Comparison of ENCODE assay signal across 13 cellular contexts in genomic region chr2:12824304-12824761, GRCh38.
DNase-seq lines count a peak whose midpoint lies in the region; ATAC-seq and TF ChIP-seq lines count a peak whose summit lies in the region.
"Had no signal": no experiment of that assay in that cellular context is flagged by ENCODE, and none has a peak within 500 bp of the region (broad histone marks: within the 10 kb centered on the region; RNA-seq: fewer than 3 reads in every experiment).

No MANE protein-coding gene starts in this region.

- no CpG with 5 or more reads among the region's 3 CpGs for WGBS in mesendoderm (ENCODE audit: extremely low coverage, insufficient coverage, low lambda C conversion rate)

- H3K56ac ChIP-seq in mesendoderm (ENCODE audit: low read length) = no peak overlapping the region

- no peaks in the 10 kb centered on the region for H3K9me3 ChIP-seq in fibroblast of lung (ENCODE audit: control insufficient read depth, insufficient read depth, low read depth, low read length)

- DNase-seq in A172 (ENCODE audit: low spot score) = peak; percentile 65
- DNase-seq in NCI-H524 treated with DMSO at 0.1 percent for 48 hours (lab: John Stamatoyannopoulos, UW) = peak; percentile 93
- peak; percentile 38 to 73 for DNase-seq in fibroblast of lung (ENCODE audit: low read depth in 2 of 2)
- DNase-seq in mesendoderm = no peak
- DNase-seq: ACHN, amygdala, hippocampal formation, posterior cingulate gyrus had no signal

- no peaks in the 10 kb centered on the region for H3K36me3 Mint-ChIP-seq in nephron (ENCODE audit: low read depth)

- H3K9me3 Mint-ChIP-seq in nephron = no peaks in the 10 kb centered on the region

- H3K36me3 ChIP-seq in fibroblast of lung (ENCODE audit: control insufficient read depth, insufficient read depth, low read length) (no peaks in the 10 kb centered on the region), mesendoderm (ENCODE audit: control insufficient read depth, insufficient read depth, low read length) (no peaks in the 10 kb centered on the region)

- H3K4ac ChIP-seq in mesendoderm (ENCODE audit: low read depth, low read length) = no peak overlapping the region

- H4K20me1 ChIP-seq in fibroblast of lung (ENCODE audit: control insufficient read depth, extremely low read depth, insufficient read depth, low read length) = no peaks in the 10 kb centered on the region

- no peak overlapping the region for H4K8ac ChIP-seq in mesendoderm (ENCODE audit: low read depth, low read length)

- H2AK5ac ChIP-seq in mesendoderm (ENCODE audit: low read length) = no peak overlapping the region

- H3K18ac ChIP-seq in mesendoderm (ENCODE audit: low read length) = no peak overlapping the region

- ATAC-seq in HG03354 (IDR thresholded peaks at IDR 0.05; ENCODE audit: poor library complexity, severe bottlenecking, unreplicated experiment) = no peak
- ATAC-seq in GM21825 (IDR thresholded peaks at IDR 0.05; ENCODE audit: unreplicated experiment) = no peak
- no peak for ATAC-seq in GM18517 (IDR thresholded peaks at IDR 0.05; ENCODE audit: unreplicated experiment)

- no peak overlapping the region for H3K23ac ChIP-seq in mesendoderm (ENCODE audit: low read length)

- H3K27me3 Mint-ChIP-seq in nephron (ENCODE audit: low read depth) = peaks cover 4% of the 10 kb centered on the region

- peak overlapping the region in 2 of 3 experiments; percentile 34 to 53 for H3K4me3 Mint-ChIP-seq in nephron

- peak overlapping the region; percentile 40 for H2AFZ ChIP-seq in fibroblast of lung (ENCODE audit: low read length)
- H2AFZ ChIP-seq: PC-9 had no signal

- H3K79me1 ChIP-seq in mesendoderm (ENCODE audit: low read length) = no peaks in the 10 kb centered on the region

- no peak overlapping the region for H4K5ac ChIP-seq in mesendoderm (ENCODE audit: low read length)

- H3K4me1 ChIP-seq in fibroblast of lung (ENCODE audit: control insufficient read depth, extremely low read depth, insufficient read depth, low read length) (peaks cover 13% of the 10 kb centered on the region), mesendoderm (ENCODE audit: control insufficient read depth, low read depth, low read length) (no peaks in the 10 kb centered on the region)

- H2BK5ac ChIP-seq in mesendoderm (ENCODE audit: low read length) = no peak overlapping the region

- H3K4me2 ChIP-seq in fibroblast of lung (ENCODE audit: extremely low read depth, insufficient read depth, low read length) (peak overlapping the region; percentile 62), mesendoderm (ENCODE audit: low read length) (no peak overlapping the region)
- H3K4me2 ChIP-seq: PC-9 had no signal

- no peak overlapping the region for H3K9ac ChIP-seq in fibroblast of lung (ENCODE audit: insufficient read depth, low read length)
- H3K9ac ChIP-seq in mesendoderm (ENCODE audit: low read length) = no peak overlapping the region

- H3K27ac Mint-ChIP-seq in nephron = peak overlapping the region; percentile 88 to 93 (median 93)

- H3K4me3 ChIP-seq in fibroblast of lung (replicated peaks in 1 of 4; ENCODE audit: control extremely low read depth in 1 of 4, insufficient read depth in 1 of 4, low read depth in 3 of 4, low read length in 4 of 4) (no peak overlapping the region), mesendoderm (ENCODE audit: low read length) (no peak overlapping the region)
- H3K4me3 ChIP-seq: PC-9 had no signal

- H3K27me3 ChIP-seq in fibroblast of lung (ENCODE audit: control insufficient read depth, insufficient read depth, low read length) = no peaks in the 10 kb centered on the region
- H3K27me3 ChIP-seq in mesendoderm (ENCODE audit: insufficient read depth, low read length, poor library complexity) = no peaks in the 10 kb centered on the region

- no peak overlapping the region for H2BK120ac ChIP-seq in mesendoderm (ENCODE audit: low read depth, low read length)

- peaks cover 49% of the 10 kb centered on the region for H3K4me1 Mint-ChIP-seq in nephron

- H3K27ac ChIP-seq in fibroblast of lung (ENCODE audit: insufficient read depth, low read length) (peak overlapping the region; percentile 29), mesendoderm (ENCODE audit: low read depth, low read length) (no peak overlapping the region)
- H3K27ac ChIP-seq: PC-9 had no signal

- H2BK15ac ChIP-seq in mesendoderm (replicated peaks; ENCODE audit: low read depth) = no peak overlapping the region

- TF ChIP-seq CTCF in fibroblast of lung (conservative IDR thresholded peaks at IDR 0.05 in 1 of 2, IDR thresholded peaks at IDR 0.05 in 1 of 2; ENCODE audit: low read depth in 1 of 2, low read length in 2 of 2) (no peak), nephron (IDR thresholded peaks at IDR 0.05; ENCODE audit: unreplicated experiment in 3 of 3) (no peak)

- H3K79me2 ChIP-seq in fibroblast of lung (ENCODE audit: control insufficient read depth, insufficient read depth, low read length) (no peaks in the 10 kb centered on the region), mesendoderm (ENCODE audit: control insufficient read depth, insufficient read depth, low read length) (no peaks in the 10 kb centered on the region)
